24 cellular contexts compared by ENCODE assay signal in the genomic region with DNA sequence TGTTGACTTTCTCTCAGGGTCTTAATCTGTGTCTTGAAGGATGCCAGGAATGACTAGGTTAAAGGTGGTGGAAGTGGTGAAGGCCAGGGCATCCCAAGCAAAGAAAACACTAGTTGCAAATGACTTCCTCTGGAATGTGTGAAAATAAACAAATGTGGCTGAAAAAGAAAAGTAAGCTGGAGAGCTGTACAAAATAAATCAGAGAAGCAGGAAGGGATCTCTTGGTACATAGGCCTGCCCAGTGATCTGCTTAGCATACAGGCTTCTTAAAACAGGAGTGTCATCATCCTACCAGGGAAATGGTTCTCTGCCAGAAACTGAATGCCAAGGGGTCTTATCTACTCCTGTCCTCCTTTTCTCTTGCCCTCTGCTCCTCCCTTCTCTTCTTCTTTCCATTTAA.
"Had no signal": no experiment of that assay in that cellular context is flagged by ENCODE, and none has a peak within 500 bp of the region (broad histone marks: within the 10 kb centered on the region; RNA-seq: fewer than 3 reads in every experiment).

No MANE protein-coding gene starts in this region.

- H3K27me3 Mint-ChIP-seq: IgD-negative memory B cell had no signal

- H3K27ac Mint-ChIP-seq: IgD-negative memory B cell had no signal

- H3K36me3 Mint-ChIP-seq: IgD-negative memory B cell had no signal

- H3K4me2 ChIP-seq: KMS-11, SK-N-SH had no signal

- H3K27ac ChIP-seq: HL-60, KMS-11, RWPE1 had no signal

- H3K4me3 ChIP-seq: K562 had no signal

- H3K4me3 Mint-ChIP-seq: IgD-negative memory B cell had no signal

- DNase-seq: Kasumi-1, MM.1S, NCI-H1092 treated with DMSO at 0.1 percent for 48 hours, NCI-H1436, NCI-H187, NCI-H2029, NCI-H2081 treated with DMSO at 0.1 percent for 48 hours, NCI-H2171, NCI-H226, NCI-H446, NCI-H510A, NCI-H524 treated with DMSO at 0.1 percent for 48 hours, NCI-H69, NCI-H774, PC-3, SHP77, SK-N-SH, SW 1271 had no signal

- H3K9me2 ChIP-seq: SK-N-SH had no signal

- H3K9me3 ChIP-seq: SK-N-SH had no signal

- H3K4me1 Mint-ChIP-seq: IgD-negative memory B cell had no signal

- ATAC-seq: K562, Panc1, PC-3 had no signal

- H3K9ac ChIP-seq: KMS-11, SK-N-SH had no signal
